7 cellular contexts compared by ENCODE assay signal in the genomic region with DNA sequence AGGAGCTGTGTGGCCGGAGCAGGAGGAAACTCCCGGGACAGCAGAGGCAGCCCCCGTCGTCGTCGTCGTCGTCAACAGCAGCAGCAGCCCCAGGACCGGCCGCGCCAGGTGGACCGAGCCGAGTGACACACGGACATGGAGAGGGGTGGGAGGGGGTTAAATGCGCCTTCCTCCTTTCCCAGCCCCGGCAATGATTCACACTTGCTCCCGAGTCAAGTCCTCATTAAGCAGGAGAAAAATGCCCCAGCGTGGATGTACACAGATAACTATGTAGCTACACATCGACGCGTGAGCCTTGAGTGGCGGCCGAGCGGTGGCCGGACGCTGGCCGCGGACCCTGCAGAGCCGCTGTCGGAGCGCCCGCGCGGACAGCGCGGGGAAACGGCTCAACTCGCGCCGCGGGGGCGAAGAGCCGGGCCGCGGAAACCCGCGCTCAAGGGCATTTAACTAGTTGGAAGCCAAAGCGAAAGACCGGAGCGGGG. TPM values are rescaled to one million over a fixed set of nuclear protein-coding genes. Genes with fewer than 3 reads are reported as not detected.
DNase-seq lines count a peak whose midpoint lies in the region; ATAC-seq, FAIRE-seq and TF ChIP-seq lines count a peak whose summit lies in the region.

No MANE protein-coding gene starts in this region.

- 0 out of 2 replicates have a peak, but pooled peaks cover 7% of the 10 kb centered on the region for H3K9me2 ChIP-seq in GM23248 (ENCODE audit: insufficient read depth)

- H3K4me3 ChIP-seq in GM23248 (peak overlapping the region; percentile 94), LNCaP clone FGC (ENCODE audit: low read depth, low read length) (peak overlapping the region; percentile 83)

- H3K27ac ChIP-seq in GM23248, result peak overlapping the region; percentile 95

- H3K4me1 ChIP-seq in GM23248 (ENCODE audit: insufficient read depth), result peaks cover 41% of the 10 kb centered on the region

- 1 to 2% methylated on average over 46 to 49 of the region's 50 CpGs for WGBS in GM23248 (ENCODE audit: low coverage in 1 of 2, low lambda C conversion rate in 2 of 2, missing lambda C conversion rate in 2 of 2), 2 experiments

- peak; percentile 19 for DNase-seq in GM12892 (ENCODE audit: insufficient read length)
- peak; percentile 91 for DNase-seq in GM23248
- DNase-seq in LNCaP clone FGC (ENCODE audit: low read depth), result no peak
- DNase-seq in activated CD4-positive, alpha-beta T cell treated with anti-CD3 and anti-CD28 coated beads for 48 hours, result peak; percentile 40
- DNase-seq in effector memory CD8-positive, alpha-beta T cell, result peak; percentile 21 to 32 (median 21)
- DNase-seq in medulla oblongata (ENCODE audit: extremely low spot score), result peak; percentile 71
- DNase-seq in stimulated activated CD8-positive, alpha-beta memory T cell treated with anti-CD3 and anti-CD28 coated beads, Interleukin-4, amount 100 ng/mL, for 1 hour (ENCODE audit: low read depth in 2 of 2, low spot score in 1 of 2), result peak; percentile 8 to 26

- H3K27me3 Mint-ChIP-seq in effector memory CD8-positive, alpha-beta T cell, result no peaks in the 10 kb centered on the region

- ATAC-seq in effector memory CD8-positive, alpha-beta T cell (replicated peaks), result peak; percentile 4

- peak overlapping the region; percentile 96 to 99 for H3K27ac Mint-ChIP-seq in effector memory CD8-positive, alpha-beta T cell

- no peak for TF ChIP-seq POLR2A in GM12892 (IDR thresholded peaks at IDR 0.05; ENCODE audit: low read depth, low read length)

- no peaks in the 10 kb centered on the region for H3K27me3 ChIP-seq in GM23248 (replicated peaks; ENCODE audit: insufficient read depth)

- in situ Hi-C loops in GM23248 (cut with MboI), result loop anchor here (5.0 kb wide), 1 partner anchor 268 kb away; no protein-coding TSS in a partner anchor

- no peaks in the 10 kb centered on the region for H4K20me1 ChIP-seq in GM23248 (ENCODE audit: insufficient read depth)

- peak; percentile 64 for FAIRE-seq in GM12892 (lab: Jason Lieb, UNC)

- H3K4me1 Mint-ChIP-seq in effector memory CD8-positive, alpha-beta T cell (ENCODE audit: low read depth in 2 of 2), result peaks cover 28 to 29% of the 10 kb centered on the region in 2 donors

- H3K9me3 Mint-ChIP-seq in effector memory CD8-positive, alpha-beta T cell, result no peaks in the 10 kb centered on the region

- H3K4me3 Mint-ChIP-seq in effector memory CD8-positive, alpha-beta T cell, result peak overlapping the region; percentile 93 to 95

- no peaks in the 10 kb centered on the region for H3K36me3 ChIP-seq in GM23248 (ENCODE audit: low read depth)

- peak overlapping the region; percentile 98 for H3K9ac ChIP-seq in GM23248

- peaks cover 29% of the 10 kb centered on the region for H3K36me3 Mint-ChIP-seq in effector memory CD8-positive, alpha-beta T cell (ENCODE audit: insufficient read depth)

- peaks cover 62% of the 10 kb centered on the region for H3F3A ChIP-seq in GM23248 (ENCODE audit: insufficient read depth)

- peak overlapping the region; percentile 36; the same call in 1 of the 2 replicates for H2AFZ ChIP-seq in GM23248

- no peaks in the 10 kb centered on the region for H3K9me3 ChIP-seq in GM23248 (ENCODE audit: low read depth)

- peaks cover 53% of the 10 kb centered on the region for H3K79me2 ChIP-seq in GM23248 (ENCODE audit: insufficient read depth)

- TF ChIP-seq CTCF in LNCaP clone FGC (IDR thresholded peaks at IDR 0.05; ENCODE audit: control insufficient read depth, extremely low read depth, insufficient read depth), result no peak

- peak overlapping the region; percentile 92 for H3K4me2 ChIP-seq in GM23248 (ENCODE audit: unreplicated experiment)

RNA-seq across cellular contexts. Expression of a gene that starts 0.6 kb away (rescaled TPM):
- 8.2 TPM for polyA plus RNA-seq in GM12892 (2012; ENCODE audit: missing spikeins)
- total RNA-seq in GM23248 (2014; rRNA removed; shearing (Covaris generic)), result 73.9 and 85.8 TPM in 2 replicates
- polyA plus RNA-seq in GM23248 (2016; fragmentation: Nextera tagmentation; extraction: Ambion mirVana), result 95.6 and 99.3 TPM in 2 replicates
